15 cellular contexts compared by ENCODE assay signal in genomic region chr2:181258761-181259160, GRCh38.
DNase-seq lines count a peak whose midpoint lies in the region; ATAC-seq, FAIRE-seq and TF ChIP-seq lines count a peak whose summit lies in the region.
"Had no signal": no experiment of that assay in that cellular context is flagged by ENCODE, and none has a peak within 500 bp of the region (broad histone marks: within the 10 kb centered on the region; RNA-seq: fewer than 3 reads in every experiment).

No MANE protein-coding gene starts in this region.

- no peak overlapping the region for H3K4me3 ChIP-seq in HFF-Myc (replicated peaks; ENCODE audit: low read depth, low read length)
- H3K4me3 ChIP-seq in astrocyte (ENCODE audit: insufficient read depth, low read depth, low read length), result no peak overlapping the region
- no peak overlapping the region for H3K4me3 ChIP-seq in esophagus squamous epithelium

- H3K9me3 Mint-ChIP-seq in astrocyte (ENCODE audit: unreplicated experiment), result no peaks in the 10 kb centered on the region
- no peaks in the 10 kb centered on the region for H3K9me3 Mint-ChIP-seq in activated T-cell treated with anti-CD3 and anti-CD28 coated beads, Interleukin-2, amount 50 U/mL, for 24 hours
- H3K9me3 Mint-ChIP-seq: activated naive CD4-positive, alpha-beta T cell treated with anti-CD3 and anti-CD28 coated beads for 36 hours; nephron progenitor cell; stimulated activated naive CD8-positive, alpha-beta T cell treated with anti-CD3 and anti-CD28 coated beads, Interleukin-15, Interleukin-2, amounts not matched to agents 100 ng/mL and 50 ng/mL, for 24 hours had no signal

- H3K4me2 ChIP-seq in astrocyte (ENCODE audit: low read length), result no peak overlapping the region

- no peak for TF ChIP-seq CTCF in AG09319 (IDR thresholded peaks at IDR 0.05; ENCODE audit: low read depth, low read length)
- no peak for TF ChIP-seq CTCF in HFF-Myc (IDR thresholded peaks at IDR 0.05; ENCODE audit: low read depth, low read length, missing control alignments)
- TF ChIP-seq CTCF in astrocyte (IDR thresholded peaks at IDR 0.05; ENCODE audit: insufficient read depth, low read depth, low read length), result no peak
- TF ChIP-seq CTCF in esophagus squamous epithelium (IDR thresholded peaks at IDR 0.05), result no peak

- FAIRE-seq in astrocyte (lab: Jason Lieb, UNC), result peak; percentile 86
- FAIRE-seq: frontal cortex had no signal

- no peaks in the 10 kb centered on the region for H3K79me2 ChIP-seq in astrocyte (ENCODE audit: insufficient read depth, low read length)

- DNase-seq in AG09319 (ENCODE audit: extremely low read depth, low read depth) (peak; percentile 79), HFF-Myc (ENCODE audit: extremely low read depth, low read depth) (peak; percentile 72), astrocyte (ENCODE audit: low read depth) (peak; percentile 84), glomerular visceral epithelial cell (ENCODE audit: extremely low spot score) (peak; percentile 37), esophagus squamous epithelium (lab: John Stamatoyannopoulos, UW) (no peak), foreskin melanocyte (no peak)
- DNase-seq in activated T-cell treated with anti-CD3 and anti-CD28 coated beads, Interleukin-2, amount 50 U/mL, for 24 hours, result no peak
- DNase-seq: activated naive CD4-positive, alpha-beta T cell treated with anti-CD3 and anti-CD28 coated beads for 36 hours; CD4-positive, CD25-positive, alpha-beta regulatory T cell; NCI-H2081 treated with DMSO at 0.1 percent for 48 hours; nephron progenitor cell; right cardiac atrium had no signal

- no peaks in the 10 kb centered on the region for H3K9me3 ChIP-seq in astrocyte (ENCODE audit: insufficient read depth, low read depth, low read length)
- no peaks in the 10 kb centered on the region for H3K9me3 ChIP-seq in esophagus squamous epithelium

- no peak for ATAC-seq in HG02852 (IDR thresholded peaks at IDR 0.05; ENCODE audit: unreplicated experiment)
- ATAC-seq: right cardiac atrium had no signal

- H3K36me3 Mint-ChIP-seq in astrocyte (ENCODE audit: low read depth, unreplicated experiment), result no peaks in the 10 kb centered on the region
- no peaks in the 10 kb centered on the region for H3K36me3 Mint-ChIP-seq in activated T-cell treated with anti-CD3 and anti-CD28 coated beads, Interleukin-2, amount 50 U/mL, for 24 hours (ENCODE audit: low read depth)
- H3K36me3 Mint-ChIP-seq: CD4-positive, CD25-positive, alpha-beta regulatory T cell had no signal

- no peak overlapping the region for H3K4me3 Mint-ChIP-seq in astrocyte (ENCODE audit: unreplicated experiment)
- H3K4me3 Mint-ChIP-seq in activated T-cell treated with anti-CD3 and anti-CD28 coated beads, Interleukin-2, amount 50 U/mL, for 24 hours, result no peak overlapping the region
- H3K4me3 Mint-ChIP-seq: activated naive CD4-positive, alpha-beta T cell treated with anti-CD3 and anti-CD28 coated beads for 36 hours; CD4-positive, CD25-positive, alpha-beta regulatory T cell; nephron progenitor cell; stimulated activated naive CD8-positive, alpha-beta T cell treated with anti-CD3 and anti-CD28 coated beads, Interleukin-15, Interleukin-2, amounts not matched to agents 100 ng/mL and 50 ng/mL, for 24 hours had no signal

- H3K4me1 ChIP-seq in astrocyte (ENCODE audit: insufficient read depth, low read length) (no peaks in the 10 kb centered on the region), esophagus squamous epithelium (no peaks in the 10 kb centered on the region)

- no peaks in the 10 kb centered on the region for H3K27me3 ChIP-seq in astrocyte (ENCODE audit: insufficient read depth, low read length)
- no peaks in the 10 kb centered on the region for H3K27me3 ChIP-seq in esophagus squamous epithelium

- H2AFZ ChIP-seq in astrocyte (ENCODE audit: low read depth, low read length), result no peak overlapping the region

- peak overlapping the region; percentile 84 for H3K27ac Mint-ChIP-seq in astrocyte (ENCODE audit: unreplicated experiment)
- H3K27ac Mint-ChIP-seq in activated T-cell treated with anti-CD3 and anti-CD28 coated beads, Interleukin-2, amount 50 U/mL, for 24 hours, result no peak overlapping the region
- H3K27ac Mint-ChIP-seq: activated naive CD4-positive, alpha-beta T cell treated with anti-CD3 and anti-CD28 coated beads for 36 hours; CD4-positive, CD25-positive, alpha-beta regulatory T cell; nephron progenitor cell; stimulated activated naive CD8-positive, alpha-beta T cell treated with anti-CD3 and anti-CD28 coated beads, Interleukin-15, Interleukin-2, amounts not matched to agents 100 ng/mL and 50 ng/mL, for 24 hours had no signal

- H3K27ac ChIP-seq in astrocyte (ENCODE audit: low read depth, low read length) (no peak overlapping the region), esophagus squamous epithelium (no peak overlapping the region)

- H4K20me1 ChIP-seq in astrocyte (ENCODE audit: insufficient read depth, low read length), result no peaks in the 10 kb centered on the region

- peaks cover 23% of the 10 kb centered on the region for H3K4me1 Mint-ChIP-seq in astrocyte (ENCODE audit: low read depth, unreplicated experiment)
- peaks cover 40% of the 10 kb centered on the region for H3K4me1 Mint-ChIP-seq in activated T-cell treated with anti-CD3 and anti-CD28 coated beads, Interleukin-2, amount 50 U/mL, for 24 hours (ENCODE audit: low read depth)
- H3K4me1 Mint-ChIP-seq: nephron progenitor cell had no signal

- H3K36me3 ChIP-seq in astrocyte (ENCODE audit: insufficient read depth, low read length) (no peaks in the 10 kb centered on the region), esophagus squamous epithelium (no peaks in the 10 kb centered on the region)

- H3K27me3 Mint-ChIP-seq in astrocyte (ENCODE audit: low read depth, unreplicated experiment), result no peaks in the 10 kb centered on the region
- no peaks in the 10 kb centered on the region for H3K27me3 Mint-ChIP-seq in activated T-cell treated with anti-CD3 and anti-CD28 coated beads, Interleukin-2, amount 50 U/mL, for 24 hours
- H3K27me3 Mint-ChIP-seq: CD4-positive, CD25-positive, alpha-beta regulatory T cell; stimulated activated naive CD8-positive, alpha-beta T cell treated with anti-CD3 and anti-CD28 coated beads, Interleukin-15, Interleukin-2, amounts not matched to agents 100 ng/mL and 50 ng/mL, for 24 hours had no signal

- no peak overlapping the region for H3K9ac ChIP-seq in astrocyte (ENCODE audit: low read length)

- intact Hi-C loops in esophagus squamous epithelium (cut with DNase I), result no loop called here

- WGBS in esophagus squamous epithelium, 2 donors, result 60% methylated on average over 2 of the region's 2 CpGs

- no peak for TF ChIP-seq POLR2A in esophagus squamous epithelium (IDR thresholded peaks at IDR 0.05)

Comparison
In these comparisons a context has a peak if more than half of its experiments do, and no peak if none do; other contexts are left out.
1. DNase-seq: peak in AG09319 (single experiment), HFF-Myc (single experiment), astrocyte (single experiment) and glomerular visceral epithelial cell (single experiment); none in activated T-cell treated with anti-CD3 and anti-CD28 coated beads, Interleukin-2, amount 50 U/mL, for 24 hours (single experiment), esophagus squamous epithelium (single experiment) and foreskin melanocyte (single experiment).